Comparison of ENCODE assay signal across 14 cellular contexts in the genomic region with DNA sequence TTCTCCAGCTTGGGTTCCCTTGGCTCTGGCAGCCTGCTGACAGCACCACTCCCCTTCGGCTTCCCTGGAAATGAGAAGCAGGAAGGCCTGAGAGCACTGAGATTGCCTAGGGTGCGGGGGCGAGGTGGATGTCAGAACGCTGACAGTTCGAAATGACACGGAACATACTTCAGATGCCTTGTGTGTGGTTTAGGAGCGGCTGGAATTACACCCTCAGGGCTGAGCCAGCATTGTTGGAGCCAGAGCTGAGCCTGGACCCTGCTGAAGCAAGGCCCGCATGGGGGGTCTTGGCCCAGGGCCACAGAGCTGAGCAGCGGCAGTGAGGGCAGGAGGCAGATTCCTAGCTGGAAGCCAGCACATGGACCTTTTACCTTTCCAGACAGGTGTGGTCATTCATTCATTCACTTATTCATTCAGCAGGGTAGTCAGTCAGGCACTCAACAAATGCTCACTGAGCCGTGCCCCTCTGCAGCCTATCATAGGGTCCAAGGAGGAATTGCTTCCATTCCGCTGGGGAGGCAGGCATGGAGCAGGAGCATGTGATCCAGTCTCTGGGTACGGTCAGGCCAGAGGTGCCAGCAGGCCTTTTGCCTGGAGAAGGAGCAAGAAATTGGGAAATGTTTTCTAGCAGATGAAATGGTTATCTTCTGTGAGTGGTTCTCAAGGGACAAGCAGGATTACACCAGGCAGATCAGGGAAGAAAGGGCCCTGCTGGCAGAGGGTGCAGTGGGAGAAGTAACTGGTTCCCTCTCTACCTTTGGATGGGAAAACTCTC. TPM values are rescaled to one million over a fixed set of nuclear protein-coding genes. Genes with fewer than 3 reads are reported as not detected.
DNase-seq lines count a peak whose midpoint lies in the region; ATAC-seq and TF ChIP-seq lines count a peak whose summit lies in the region.
"Had no signal": no experiment of that assay in that cellular context is flagged by ENCODE, and none has a peak within 500 bp of the region (broad histone marks: within the 10 kb centered on the region; RNA-seq: fewer than 3 reads in every experiment).

No MANE protein-coding gene starts in this region.

- peaks cover 27% of the 10 kb centered on the region for H3K27me3 Mint-ChIP-seq in mesothelial cell of epicardium (ENCODE audit: low read depth)

- no peaks in the 10 kb centered on the region for H3K9me3 Mint-ChIP-seq in mesothelial cell of epicardium

- peaks cover 39% of the 10 kb centered on the region for H3K4me1 Mint-ChIP-seq in mesothelial cell of epicardium
- H3K4me1 Mint-ChIP-seq: activated CD4-positive, alpha-beta T cell treated with anti-CD3 and anti-CD28 coated beads for 36 hours had no signal

- DNase-seq in CD1c-positive myeloid dendritic cell (ENCODE audit: extremely low spot score) = peak; percentile 70
- peak; percentile 47 for DNase-seq in NCI-H69 (lab: John Stamatoyannopoulos, UW)
- peak; percentile 46 for DNase-seq in epidermal melanocyte (ENCODE audit: insufficient read length, low spot score)
- peak; percentile 48 to 79 for DNase-seq in mesothelial cell of epicardium (ENCODE audit: low spot score in 2 of 2, unreplicated experiment in 2 of 2)
- no peak for DNase-seq in C1 segment of cervical spinal cord (lab: John Stamatoyannopoulos, UW)
- DNase-seq in vagina (ENCODE audit: extremely low spot score in 2 of 2) = no peak
- DNase-seq: activated CD4-positive, alpha-beta T cell treated with anti-CD3 and anti-CD28 coated beads for 36 hours; activated effector memory CD4-positive, alpha-beta T cell treated with Interleukin-2 at 50 U/mL for 16 hours; NCI-H526; SK-N-SH had no signal

- H3K4me3 Mint-ChIP-seq in mesothelial cell of epicardium = no peak overlapping the region
- H3K4me3 Mint-ChIP-seq: activated CD4-positive, alpha-beta T cell treated with anti-CD3 and anti-CD28 coated beads for 36 hours; CD14-positive monocyte had no signal

- intact Hi-C loops in vagina (cut with DNase I) = no loop called here

- ATAC-seq in HG03280 (IDR thresholded peaks at IDR 0.05; ENCODE audit: unreplicated experiment) (no peak), HG02870 (IDR thresholded peaks at IDR 0.05; ENCODE audit: unreplicated experiment) (no peak)
- ATAC-seq: activated CD4-positive, alpha-beta T cell treated with anti-CD3 and anti-CD28 coated beads for 36 hours had no signal

- TF ChIP-seq CTCF in mesothelial cell of epicardium (IDR thresholded peaks at IDR 0.05; ENCODE audit: unreplicated experiment) (no peak), vagina (IDR thresholded peaks at IDR 0.05) (no peak)

- no peaks in the 10 kb centered on the region for H3K9me3 ChIP-seq in vagina
- H3K9me3 ChIP-seq: neutrophil, SK-N-SH had no signal

- no peaks in the 10 kb centered on the region for H3K36me3 Mint-ChIP-seq in mesothelial cell of epicardium
- H3K36me3 Mint-ChIP-seq: CD14-positive monocyte had no signal

- no peak overlapping the region for H3K27ac ChIP-seq in vagina
- H3K27ac ChIP-seq: neutrophil had no signal

- H3K4me3 ChIP-seq in vagina = no peak overlapping the region

- H3K4me1 ChIP-seq in vagina = no peaks in the 10 kb centered on the region

- TF ChIP-seq POLR2A in vagina (IDR thresholded peaks at IDR 0.05) = no peak

- no peaks in the 10 kb centered on the region for H3K27me3 ChIP-seq in vagina

- H3K27ac Mint-ChIP-seq in mesothelial cell of epicardium = peak overlapping the region; percentile 70
- H3K27ac Mint-ChIP-seq: activated CD4-positive, alpha-beta T cell treated with anti-CD3 and anti-CD28 coated beads for 36 hours had no signal

- H3K36me3 ChIP-seq in vagina = no peaks in the 10 kb centered on the region
- H3K36me3 ChIP-seq: neutrophil had no signal

RNA-seq across cellular contexts. Expression of a gene that starts 6.6 kb away (rescaled TPM):
- total RNA-seq in mesothelial cell of epicardium (not detected in 3 replicates), vagina (not detected)
- total RNA-seq: activated CD4-positive, alpha-beta T cell treated with anti-CD3 and anti-CD28 coated beads for 36 hours had no signal

RNA-seq across cellular contexts. Expression of a gene that starts 28.3 kb away (rescaled TPM):
- total RNA-seq in mesothelial cell of epicardium (0.60 to 0.98 TPM (median 0.77 TPM) in 3 replicates), vagina (0.98 TPM)

Comparison
In these comparisons a context has a peak if more than half of its experiments do, and no peak if none do; other contexts are left out.
1. DNase-seq: peak in CD1c-positive myeloid dendritic cell (single experiment), NCI-H69 (single experiment), epidermal melanocyte (single experiment) and mesothelial cell of epicardium (2 of 2); none in C1 segment of cervical spinal cord (0 of 14) and vagina (0 of 2).